In genomic region chr11:36744375-36745168, GRCh38 we compare ENCODE assay signal across 8 cellular contexts.
DNase-seq lines count a peak whose midpoint lies in the region; ATAC-seq and TF ChIP-seq lines count a peak whose summit lies in the region.

No MANE protein-coding gene starts in this region.

- H3K4me3 ChIP-seq in BE2C (ENCODE audit: low read depth, low read length): no peak overlapping the region
- no peak overlapping the region for H3K4me3 ChIP-seq in dorsolateral prefrontal cortex
- no peak overlapping the region for H3K4me3 ChIP-seq in lung

- H3K4me3 Mint-ChIP-seq in activated CD4-positive, alpha-beta T cell treated with anti-CD3 and anti-CD28 coated beads, Interleukin-2, amount 10 ng/mL, durations not matched to agents 24 days and 14 days: no peak overlapping the region

- no peaks in the 10 kb centered on the region for H3K9me3 Mint-ChIP-seq in activated CD4-positive, alpha-beta T cell treated with anti-CD3 and anti-CD28 coated beads, Interleukin-2, amount 10 ng/mL, durations not matched to agents 24 days and 14 days

- intact Hi-C loops in activated CD4-positive, alpha-beta T cell treated with anti-CD3 and anti-CD28 coated beads, Interleukin-2, amount 10 ng/mL, durations not matched to agents 24 days and 14 days (cut with micrococcal nuclease): no loop called here
- intact Hi-C loops in dorsolateral prefrontal cortex (cut with DNase I): loop anchor here (5.0 kb wide), 2 partner anchors 177 to 182 kb away; partner anchors contain the start of gene RAG1 (in 1 of the 2)

- no peak overlapping the region for H3K27ac Mint-ChIP-seq in activated CD4-positive, alpha-beta T cell treated with anti-CD3 and anti-CD28 coated beads, Interleukin-2, amount 10 ng/mL, durations not matched to agents 24 days and 14 days

- no peaks in the 10 kb centered on the region for H3K4me1 ChIP-seq in BE2C
- H3K4me1 ChIP-seq in lung (ENCODE audit: control insufficient read depth in 2 of 2, insufficient read depth in 2 of 2, low read length in 2 of 2): no peaks in the 10 kb centered on the region

- TF ChIP-seq CTCF in BE2C (IDR thresholded peaks at IDR 0.05; ENCODE audit: low read depth, low read length): peak; percentile 72
- TF ChIP-seq CTCF in dorsolateral prefrontal cortex (IDR thresholded peaks at IDR 0.05 in 54 of 56, conservative IDR thresholded peaks at IDR 0.05 in 2 of 56; ENCODE audit: low read depth in 1 of 56, partially characterized antibody in 56 of 56): peak; percentile 39 to 80 (median 70)
- TF ChIP-seq CTCF in lung (IDR thresholded peaks at IDR 0.05; ENCODE audit: control extremely low read depth, extremely low read depth): peak; percentile 56

- H3K36me3 ChIP-seq in BE2C: no peaks in the 10 kb centered on the region
- H3K36me3 ChIP-seq in lung (ENCODE audit: control insufficient read depth in 2 of 2, insufficient read depth in 2 of 2, low read length in 2 of 2): no peaks in the 10 kb centered on the region

- 20 to 23% methylated on average over 11 of the region's 11 CpGs for WGBS in lung, 2 donors

- DNase-seq in BE2C (peak; percentile 73), NCI-H2227 treated with DMSO at 0.1 percent for 48 hours (lab: John Stamatoyannopoulos, UW) (peak; percentile 51), dorsolateral prefrontal cortex (peak; percentile 13 to 75 (median 54)), lung (ENCODE audit: low spot score) (peak; percentile 68)
- DNase-seq in activated CD4-positive, alpha-beta T cell treated with anti-CD3 and anti-CD28 coated beads, Interleukin-2, amount 10 ng/mL, durations not matched to agents 24 days and 14 days: peak; percentile 88
- peak; percentile 29 for DNase-seq in stimulated activated CD8-positive, alpha-beta memory T cell treated with anti-CD3 and anti-CD28 coated beads, Interleukin-15, amount 100 ng/mL, for 24 hours (ENCODE audit: low read depth)

- no peaks in the 10 kb centered on the region for H3K9me3 ChIP-seq in BE2C
- no peaks in the 10 kb centered on the region for H3K9me3 ChIP-seq in lung (ENCODE audit: control insufficient read depth in 2 of 2, insufficient read depth in 1 of 2, low read length in 1 of 2)

- no peak overlapping the region for H3K27ac ChIP-seq in dorsolateral prefrontal cortex
- no peak overlapping the region for H3K27ac ChIP-seq in lung (ENCODE audit: low read depth in 1 of 2, low read length in 1 of 2)

- ATAC-seq in GM21526 (IDR thresholded peaks at IDR 0.05; ENCODE audit: low FRiP score, unreplicated experiment) (peak; percentile 36), lung (ENCODE audit: insufficient read depth, low FRiP score) (peak; percentile 37), GM18907 (IDR thresholded peaks at IDR 0.05; ENCODE audit: unreplicated experiment) (no peak)

- H3K36me3 Mint-ChIP-seq in activated CD4-positive, alpha-beta T cell treated with anti-CD3 and anti-CD28 coated beads, Interleukin-2, amount 10 ng/mL, durations not matched to agents 24 days and 14 days (ENCODE audit: low read depth): no peaks in the 10 kb centered on the region

- H3K27me3 Mint-ChIP-seq in activated CD4-positive, alpha-beta T cell treated with anti-CD3 and anti-CD28 coated beads, Interleukin-2, amount 10 ng/mL, durations not matched to agents 24 days and 14 days: peaks cover 14% of the 10 kb centered on the region

- H3K27me3 ChIP-seq in BE2C: no peaks in the 10 kb centered on the region
- H3K27me3 ChIP-seq in dorsolateral prefrontal cortex: peaks cover 0 to 6% (median 0%) of the 10 kb centered on the region in 45 donors
- H3K27me3 ChIP-seq in lung (ENCODE audit: control insufficient read depth, insufficient read depth): no peaks in the 10 kb centered on the region

- H3K4me1 Mint-ChIP-seq in activated CD4-positive, alpha-beta T cell treated with anti-CD3 and anti-CD28 coated beads, Interleukin-2, amount 10 ng/mL, durations not matched to agents 24 days and 14 days: peaks cover 2% of the 10 kb centered on the region

Comparison
In these comparisons a context has a peak if more than half of its experiments do, and no peak if none do; other contexts are left out.
1. DNase-seq: peak in every context shown above with its lines; median percentile 88 in activated CD4-positive, alpha-beta T cell treated with anti-CD3 and anti-CD28 coated beads, Interleukin-2, amount 10 ng/mL, durations not matched to agents 24 days and 14 days; 73 in BE2C; 68 in lung; 54 in dorsolateral prefrontal cortex; 51 in NCI-H2227 treated with DMSO at 0.1 percent for 48 hours; 29 in stimulated activated CD8-positive, alpha-beta memory T cell treated with anti-CD3 and anti-CD28 coated beads, Interleukin-15, amount 100 ng/mL, for 24 hours.